8 cellular contexts compared by ENCODE assay signal in genomic region chr1:778451-779278, GRCh38.
DNase-seq lines count a peak whose midpoint lies in the region; ATAC-seq and TF ChIP-seq lines count a peak whose summit lies in the region.
"Not testable (repeated sequence)": the region's sequence is repeated elsewhere in the genome, so short reads cannot be mapped to it uniquely, and the experiment has no call there.

No MANE protein-coding gene starts in this region.

- not testable (repeated sequence) for H3F3A ChIP-seq in PC-9 (ENCODE audit: insufficient read depth, low read depth)

- not testable (repeated sequence) for H3K27me3 Mint-ChIP-seq in activated T-helper 1 cell treated with anti-CD3 and anti-CD28 coated beads, Interleukin-12 subunit alpha, Interleukin-12 subunit beta, Interleukin-2, Interleukin-4 antibody, amounts not matched to agents 30 ng/mL and 10 ng/mL and 1 ng/mL, durations not matched to agents 14 hours and 24 hours and 36 hours (ENCODE audit: insufficient read depth); memory B cell

- H3K9me3 Mint-ChIP-seq in activated T-helper 1 cell treated with anti-CD3 and anti-CD28 coated beads, Interleukin-12 subunit alpha, Interleukin-12 subunit beta, Interleukin-2, Interleukin-4 antibody, amounts not matched to agents 30 ng/mL and 10 ng/mL and 1 ng/mL, durations not matched to agents 14 hours and 24 hours and 36 hours; memory B cell: not testable (repeated sequence)

- peak overlapping the region; percentile 98 for H3K4me3 Mint-ChIP-seq in activated T-helper 1 cell treated with anti-CD3 and anti-CD28 coated beads, Interleukin-12 subunit alpha, Interleukin-12 subunit beta, Interleukin-2, Interleukin-4 antibody, amounts not matched to agents 30 ng/mL and 10 ng/mL and 1 ng/mL, durations not matched to agents 14 hours and 24 hours and 36 hours
- peak overlapping the region; percentile 96 for H3K4me3 Mint-ChIP-seq in memory B cell

- peak overlapping the region; percentile 79 for H2AFZ ChIP-seq in PC-9

- not testable (repeated sequence) for H3K9me3 ChIP-seq in PC-9 (ENCODE audit: insufficient read depth, low read depth)

- POLR2A ChIA-PET in PC-9 (lab: Charles Lee; ENCODE audit: unreplicated experiment), result not testable (repeated sequence)

- H3K79me2 ChIP-seq in PC-9 (ENCODE audit: low read depth), result peaks cover 27% of the 10 kb centered on the region

- not testable (repeated sequence) for H3K4me1 Mint-ChIP-seq in activated T-helper 1 cell treated with anti-CD3 and anti-CD28 coated beads, Interleukin-12 subunit alpha, Interleukin-12 subunit beta, Interleukin-2, Interleukin-4 antibody, amounts not matched to agents 30 ng/mL and 10 ng/mL and 1 ng/mL, durations not matched to agents 14 hours and 24 hours and 36 hours (ENCODE audit: low read depth); memory B cell

- not testable (repeated sequence) for BruUV-seq in PC-9 (replicated peaks; lab: Mats Ljungman, UMichigan)

- not testable (repeated sequence) for TF ChIP-seq CTCF in PC-9 (conservative IDR thresholded peaks at IDR 0.05)
- peak; percentile 30 for TF ChIP-seq CTCF in epithelial cell of proximal tubule (conservative IDR thresholded peaks at IDR 0.05; ENCODE audit: low read depth, low read length)

- DNase-seq in AG08396 (ENCODE audit: low spot score) (peak; percentile 97), PC-9 (peak; percentile 96 to 98), epithelial cell of proximal tubule (ENCODE audit: low read depth) (peak; percentile 70), memory B cell (ENCODE audit: low spot score in 2 of 2) (peak; percentile 98)
- peak; percentile 99 for DNase-seq in activated T-helper 1 cell treated with anti-CD3 and anti-CD28 coated beads, Interleukin-12 subunit alpha, Interleukin-12 subunit beta, Interleukin-2, Interleukin-4 antibody, amounts not matched to agents 30 ng/mL and 10 ng/mL and 1 ng/mL, durations not matched to agents 14 hours and 24 hours and 36 hours (ENCODE audit: low spot score)
- peak; percentile 97 to 98 for DNase-seq in stimulated activated CD4-positive, alpha-beta T cell treated with anti-CD3 and anti-CD28 coated beads, Interleukin-2, amount 100 ng/mL, for 24 hours

- H3K27ac ChIP-seq in PC-9, result peak overlapping the region; percentile 73

- not testable (repeated sequence) for H3K36me3 Mint-ChIP-seq in activated T-helper 1 cell treated with anti-CD3 and anti-CD28 coated beads, Interleukin-12 subunit alpha, Interleukin-12 subunit beta, Interleukin-2, Interleukin-4 antibody, amounts not matched to agents 30 ng/mL and 10 ng/mL and 1 ng/mL, durations not matched to agents 14 hours and 24 hours and 36 hours (ENCODE audit: low read depth); memory B cell

- not testable (repeated sequence) for H3K27me3 ChIP-seq in PC-9 (ENCODE audit: insufficient read depth, low read depth)

- intact Hi-C loops in PC-9 (cut with micrococcal nuclease; ENCODE audit: unreplicated experiment); activated T-helper 1 cell treated with anti-CD3 and anti-CD28 coated beads, Interleukin-12 subunit alpha, Interleukin-12 subunit beta, Interleukin-2, Interleukin-4 antibody, amounts not matched to agents 30 ng/mL and 10 ng/mL and 1 ng/mL, durations not matched to agents 14 hours and 24 hours and 36 hours (cut with micrococcal nuclease): not testable (repeated sequence)

- not testable (repeated sequence) for H3K9me2 ChIP-seq in PC-9 (ENCODE audit: insufficient read depth)

- peak overlapping the region; percentile 69 for H3K4me2 ChIP-seq in PC-9

- H3K4me3 ChIP-seq in PC-9 (peak overlapping the region; percentile 65), epithelial cell of proximal tubule (ENCODE audit: low read depth, low read length) (peak overlapping the region; percentile 58)

- ATAC-seq in GM18907 (IDR thresholded peaks at IDR 0.05; ENCODE audit: unreplicated experiment) (peak; percentile 100), HG02973 (IDR thresholded peaks at IDR 0.05; ENCODE audit: unreplicated experiment) (peak; percentile 99), memory B cell (ENCODE audit: low read depth) (peak; percentile 96)

- H4K20me1 ChIP-seq in PC-9 (ENCODE audit: insufficient read depth), result not testable (repeated sequence)

- H3K27ac Mint-ChIP-seq in activated T-helper 1 cell treated with anti-CD3 and anti-CD28 coated beads, Interleukin-12 subunit alpha, Interleukin-12 subunit beta, Interleukin-2, Interleukin-4 antibody, amounts not matched to agents 30 ng/mL and 10 ng/mL and 1 ng/mL, durations not matched to agents 14 hours and 24 hours and 36 hours, result peak overlapping the region; percentile 99
- H3K27ac Mint-ChIP-seq in memory B cell, result peak overlapping the region; percentile 100

- CTCF ChIA-PET in PC-9 (lab: Charles Lee), result not testable (repeated sequence)

- not testable (repeated sequence) for H3K4me1 ChIP-seq in PC-9 (replicated peaks; ENCODE audit: insufficient read depth)

- not testable (repeated sequence) for H3K36me3 ChIP-seq in PC-9 (ENCODE audit: low read depth)

Comparison
In these comparisons a context has a peak if more than half of its experiments do, and no peak if none do; other contexts are left out.
1. Peak in every context shown above with its lines: DNase-seq, ATAC-seq, H3K4me3 ChIP-seq and H3K27ac ChIP-seq.